8 cellular contexts compared by ENCODE assay signal in genomic region chr12:12442548-12443071, GRCh38.
DNase-seq lines count a peak whose midpoint lies in the region; TF ChIP-seq lines count a peak whose summit lies in the region.

No MANE protein-coding gene starts in this region.

- no peaks in the 10 kb centered on the region for H4K20me1 ChIP-seq in BLaER1 treated with 17β-estradiol and CSF1 and Interleukin-3, amounts not matched to agents 10 nM and 100 nM

- no peaks in the 10 kb centered on the region for H3K27me3 ChIP-seq in BLaER1 treated with 17β-estradiol and CSF1 and Interleukin-3, amounts not matched to agents 10 nM and 100 nM

- H3K4me2 ChIP-seq in BLaER1 treated with 17β-estradiol and CSF1 and Interleukin-3, amounts not matched to agents 10 nM and 100 nM, result peak overlapping the region in 7 of 11 experiments; percentile 4 to 69 (median 48); a peak in 8 of 22 replicates

- H3K9ac ChIP-seq in BLaER1 treated with 17β-estradiol and CSF1 and Interleukin-3, amounts not matched to agents 10 nM and 100 nM, result no peak overlapping the region

- DNase-seq in MV-4-11 (lab: John Stamatoyannopoulos, UW) (peak; percentile 17), cerebellum (ENCODE audit: low spot score) (peak; percentile 24), myocyte (ENCODE audit: low read depth) (peak; percentile 6), NCI-H1694 (lab: John Stamatoyannopoulos, UW) (no peak), activated gamma-delta T cell (lab: John Stamatoyannopoulos, UW) (no peak), NCI-H2196 treated with DMSO at 0.1 percent for 48 hours (lab: John Stamatoyannopoulos, UW; ENCODE audit: unreplicated experiment) (no peak), GM10266 (ENCODE audit: extremely low spot score) (no peak)

- peak overlapping the region in 2 of 11 experiments; percentile 12 to 21; a peak in 2 of 22 replicates for H3K27ac ChIP-seq in BLaER1 treated with 17β-estradiol and CSF1 and Interleukin-3, amounts not matched to agents 10 nM and 100 nM

- TF ChIP-seq CTCF in GM10266 (IDR thresholded peaks at IDR 0.05; ENCODE audit: control insufficient read depth, insufficient read depth, low read depth, missing control alignments), result no peak

- H3K36me3 ChIP-seq in BLaER1 treated with 17β-estradiol and CSF1 and Interleukin-3, amounts not matched to agents 10 nM and 100 nM, result peaks cover 0 to 7% (median 3%) of the 10 kb centered on the region in 11 experiments; a peak in 9 of 22 replicates

- H3K4me1 ChIP-seq in BLaER1 treated with 17β-estradiol and CSF1 and Interleukin-3, amounts not matched to agents 10 nM and 100 nM, result peaks cover 20 to 41% (median 31%) of the 10 kb centered on the region in 10 experiments; a peak in 19 of 20 replicates

- H3K4me3 ChIP-seq in BLaER1 treated with 17β-estradiol and CSF1 and Interleukin-3, amounts not matched to agents 10 nM and 100 nM, result no peak overlapping the region

- peaks cover 0 to 3% (median under 1%) of the 10 kb centered on the region in 11 experiments; a peak in 5 of 22 replicates for H3K9me3 ChIP-seq in BLaER1 treated with 17β-estradiol and CSF1 and Interleukin-3, amounts not matched to agents 10 nM and 100 nM (replicated peaks in 1 of 11)

Comparison
In these comparisons a context has a peak if more than half of its experiments do, and no peak if none do; other contexts are left out.
1. DNase-seq: peak in MV-4-11 (single experiment), cerebellum (single experiment) and myocyte (single experiment); none in NCI-H1694 (single experiment), activated gamma-delta T cell (single experiment), NCI-H2196 treated with DMSO at 0.1 percent for 48 hours (single experiment) and GM10266 (single experiment).